8 cellular contexts compared by ENCODE assay signal in the genomic region with DNA sequence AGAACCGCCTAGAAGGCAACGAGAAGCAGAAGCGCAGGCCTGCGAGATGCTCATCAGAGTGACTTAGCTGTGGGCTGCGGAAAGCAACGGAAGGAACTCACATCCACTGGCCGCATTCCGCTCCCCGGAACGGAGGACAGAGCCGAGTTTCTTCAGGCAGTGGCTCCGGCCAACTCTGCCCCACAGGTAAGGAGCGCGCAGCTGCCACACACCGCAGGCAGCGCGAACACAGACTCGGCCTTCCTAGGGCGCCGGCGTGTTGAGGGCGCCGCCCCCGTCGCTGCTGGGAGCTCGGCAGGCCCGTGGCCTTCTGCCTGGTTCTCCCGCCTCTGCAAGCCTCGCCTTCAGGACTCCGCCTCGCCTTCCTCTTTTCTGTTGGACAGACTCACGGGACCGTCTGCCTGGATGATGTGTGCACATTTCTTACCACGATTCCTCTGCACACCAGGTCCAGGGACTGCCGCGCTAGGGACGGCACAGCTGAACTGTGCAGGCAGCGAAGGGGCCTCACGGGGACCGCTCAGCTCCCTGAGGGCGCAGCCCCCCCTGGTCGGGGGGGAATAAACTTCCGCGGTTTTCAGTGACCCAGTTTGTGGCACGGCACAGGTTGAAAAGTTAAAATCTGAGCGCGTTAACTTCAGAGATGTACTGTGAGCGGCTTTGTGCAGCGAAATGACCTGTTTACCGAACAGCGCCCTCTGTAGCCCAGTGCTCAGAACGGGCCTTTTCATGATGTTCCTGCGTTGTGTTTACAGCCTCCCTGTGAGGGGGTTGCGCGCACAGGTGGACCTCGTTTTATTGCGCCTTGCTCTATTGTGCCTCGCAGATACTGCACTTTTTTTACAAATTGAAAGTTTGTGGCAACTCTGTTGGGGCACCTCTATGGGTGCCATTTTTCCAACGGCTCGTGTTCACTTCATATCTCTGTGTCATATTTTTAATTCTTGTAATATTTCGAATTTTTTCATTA. TPM values are rescaled to one million over a fixed set of nuclear protein-coding genes. Genes with fewer than 3 reads are reported as not detected.
DNase-seq lines count a peak whose midpoint lies in the region; ATAC-seq and TF ChIP-seq lines count a peak whose summit lies in the region.

No MANE protein-coding gene starts in this region.

- peaks cover 13% of the 10 kb centered on the region for H3K4me1 Mint-ChIP-seq in activated CD4-positive, alpha-beta T cell treated with anti-CD3 and anti-CD28 coated beads for 36 hours

- H3K9me3 Mint-ChIP-seq in activated CD4-positive, alpha-beta T cell treated with anti-CD3 and anti-CD28 coated beads for 36 hours (ENCODE audit: low read depth), result peaks cover 11% of the 10 kb centered on the region

- ATAC-seq in GM18870 (IDR thresholded peaks at IDR 0.05; ENCODE audit: unreplicated experiment), result peak; percentile 79
- ATAC-seq in HG03175 (IDR thresholded peaks at IDR 0.05; ENCODE audit: unreplicated experiment), result peak; percentile 83
- peak; percentile 96 for ATAC-seq in activated CD4-positive, alpha-beta T cell treated with anti-CD3 and anti-CD28 coated beads for 36 hours

- intact Hi-C loops in activated CD4-positive, alpha-beta T cell treated with anti-CD3 and anti-CD28 coated beads for 36 hours (cut with DNase I, micrococcal nuclease), result loop anchor here (1.0 to 5.0 kb wide), 8 partner anchors 31 to 292 kb away; partner anchors contain the start of genes CFAP298 (in 1 of the 2), EVA1C (in 1 of the 2), MIS18A (in 1 of the 2) and URB1 (in 1 of the 2)

- H3K4me3 Mint-ChIP-seq in activated CD4-positive, alpha-beta T cell treated with anti-CD3 and anti-CD28 coated beads for 36 hours, result peak overlapping the region; percentile 78

- POLR2A ChIA-PET in AG04449 (lab: Yijun Ruan, JAX), result no interaction called here
- POLR2A ChIA-PET in activated CD4-positive, alpha-beta T cell treated with anti-CD3 and anti-CD28 coated beads for 36 hours (lab: Charles Lee), result no interaction called here

- CTCF ChIA-PET in AG04449 (lab: Yijun Ruan, JAX), result interaction anchor here (0.6 to 17.5 kb wide), 34 partner anchors 9 to 245 kb away, joined by 3 to 218 read pairs (median 4); partner anchors contain the start of genes EVA1C, TCP10L and URB1
- CTCF ChIA-PET in activated CD4-positive, alpha-beta T cell treated with anti-CD3 and anti-CD28 coated beads for 36 hours (lab: Charles Lee), result interaction anchor here (0.6 to 5.4 kb wide), 28 partner anchors 9 to 441 kb away, joined by 3 to 67 read pairs (median 4); partner anchors contain the start of gene EVA1C

- peaks cover 8% of the 10 kb centered on the region for H3K36me3 Mint-ChIP-seq in activated CD4-positive, alpha-beta T cell treated with anti-CD3 and anti-CD28 coated beads for 36 hours (ENCODE audit: low read depth)

- DNase-seq in AG04449 (ENCODE audit: low read depth, low spot score) (no peak), NCI-H446 (lab: John Stamatoyannopoulos, UW) (peak; percentile 55 to 80), kidney glomerular epithelial cell (lab: John Stamatoyannopoulos, UW) (peak; percentile 62)
- peak; percentile 91 for DNase-seq in activated CD4-positive, alpha-beta T cell treated with anti-CD3 and anti-CD28 coated beads for 36 hours
- DNase-seq in stimulated activated CD4-positive, alpha-beta T cell treated with anti-CD3 and anti-CD28 coated beads, Interleukin-15, amount 100 ng/mL, for 24 hours, result peak; percentile 87

- H3K27me3 Mint-ChIP-seq in activated CD4-positive, alpha-beta T cell treated with anti-CD3 and anti-CD28 coated beads for 36 hours, result no peaks in the 10 kb centered on the region

- H3K4me3 ChIP-seq in AG04449 (ENCODE audit: low read depth, low read length), result peak overlapping the region; percentile 66

- H3K27ac ChIP-seq in cingulate gyrus (ENCODE audit: low read depth, low read length), result peak overlapping the region; percentile 58

- peak; percentile 86 for TF ChIP-seq CTCF in AG04449 (IDR thresholded peaks at IDR 0.05; ENCODE audit: insufficient read depth, low read length, missing control alignments)

- peak overlapping the region; percentile 81 for H3K27ac Mint-ChIP-seq in activated CD4-positive, alpha-beta T cell treated with anti-CD3 and anti-CD28 coated beads for 36 hours

RNA-seq across cellular contexts. Expression of gene TCP10L, which starts 15.8 kb away (rescaled TPM):
- total RNA-seq in activated CD4-positive, alpha-beta T cell treated with anti-CD3 and anti-CD28 coated beads for 36 hours, result 1 to 10 TPM in 1 of 2 experiments, under 1 TPM in 1; 0.96 to 1.2 TPM

RNA-seq across cellular contexts. Expression of gene CFAP298, which starts 42.6 kb away (rescaled TPM):
- 10 to 100 TPM; 39.5 to 47.9 TPM for total RNA-seq in activated CD4-positive, alpha-beta T cell treated with anti-CD3 and anti-CD28 coated beads for 36 hours
